In genomic region chr9:105399117-105399516, GRCh38 we compare ENCODE assay signal across 1 cellular context.
TF ChIP-seq lines count a peak whose summit lies in the region.

No MANE protein-coding gene starts in this region.

TF ChIP-seq in WTC11, 78 proteins besides CTCF, POLR2A, EP300 and RAD21 (continued from another document):
- TF ChIP-seq, protein P1, sequence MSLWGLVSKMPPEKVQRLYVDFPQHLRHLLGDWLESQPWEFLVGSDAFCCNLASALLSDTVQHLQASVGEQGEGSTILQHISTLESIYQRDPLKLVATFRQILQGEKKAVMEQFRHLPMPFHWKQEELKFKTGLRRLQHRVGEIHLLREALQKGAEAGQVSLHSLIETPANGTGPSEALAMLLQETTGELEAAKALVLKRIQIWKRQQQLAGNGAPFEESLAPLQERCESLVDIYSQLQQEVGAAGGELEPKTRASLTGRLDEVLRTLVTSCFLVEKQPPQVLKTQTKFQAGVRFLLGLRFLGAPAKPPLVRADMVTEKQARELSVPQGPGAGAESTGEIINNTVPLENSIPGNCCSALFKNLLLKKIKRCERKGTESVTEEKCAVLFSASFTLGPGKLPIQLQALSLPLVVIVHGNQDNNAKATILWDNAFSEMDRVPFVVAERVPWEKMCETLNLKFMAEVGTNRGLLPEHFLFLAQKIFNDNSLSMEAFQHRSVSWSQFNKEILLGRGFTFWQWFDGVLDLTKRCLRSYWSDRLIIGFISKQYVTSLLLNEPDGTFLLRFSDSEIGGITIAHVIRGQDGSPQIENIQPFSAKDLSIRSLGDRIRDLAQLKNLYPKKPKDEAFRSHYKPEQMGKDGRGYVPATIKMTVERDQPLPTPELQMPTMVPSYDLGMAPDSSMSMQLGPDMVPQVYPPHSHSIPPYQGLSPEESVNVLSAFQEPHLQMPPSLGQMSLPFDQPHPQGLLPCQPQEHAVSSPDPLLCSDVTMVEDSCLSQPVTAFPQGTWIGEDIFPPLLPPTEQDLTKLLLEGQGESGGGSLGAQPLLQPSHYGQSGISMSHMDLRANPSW (CRISPR knock-in tag; conservative IDR thresholded peaks at IDR 0.05; ENCODE audit: low read depth): no peak
- TF ChIP-seq EMX1 (CRISPR knock-in tag; IDR thresholded peaks at IDR 0.05) (no peak), IRF1 (CRISPR knock-in tag; IDR thresholded peaks at IDR 0.05) (no peak), SP1 (CRISPR knock-in tag; conservative IDR thresholded peaks at IDR 0.05) (no peak), TCF7 (CRISPR knock-in tag; IDR thresholded peaks at IDR 0.05; ENCODE audit: low read depth) (no peak), RELA (CRISPR knock-in tag; IDR thresholded peaks at IDR 0.05; ENCODE audit: borderline replicate concordance) (no peak), ZNF138 (CRISPR knock-in tag; conservative IDR thresholded peaks at IDR 0.05) (no peak), NFYB (CRISPR knock-in tag; conservative IDR thresholded peaks at IDR 0.05; ENCODE audit: low read depth) (no peak), ZBTB21 (CRISPR knock-in tag; IDR thresholded peaks at IDR 0.05; ENCODE audit: borderline replicate concordance) (no peak)
